ENCODE assay signal across 8 cellular contexts in genomic region chr10:79285315-79286185, GRCh38.
DNase-seq lines count a peak whose midpoint lies in the region; ATAC-seq and TF ChIP-seq lines count a peak whose summit lies in the region.

No MANE protein-coding gene starts in this region.

- H3K4me3 Mint-ChIP-seq in endothelial cell (ENCODE audit: unreplicated experiment): peak overlapping the region; percentile 71
- H3K4me3 Mint-ChIP-seq in stimulated activated naive CD8-positive, alpha-beta T cell treated with anti-CD3 and anti-CD28 coated beads, Interleukin-15, amount 100 ng/mL, for 72 hours: peak overlapping the region; percentile 76 to 86
- H3K4me3 Mint-ChIP-seq in osteocyte (ENCODE audit: unreplicated experiment): no peak overlapping the region

- H3K4me1 Mint-ChIP-seq in endothelial cell (ENCODE audit: unreplicated experiment) (peaks cover 28% of the 10 kb centered on the region), osteocyte (ENCODE audit: unreplicated experiment) (peaks cover 53% of the 10 kb centered on the region)
- H3K4me1 Mint-ChIP-seq in stimulated activated naive CD8-positive, alpha-beta T cell treated with anti-CD3 and anti-CD28 coated beads, Interleukin-15, amount 100 ng/mL, for 72 hours: peaks cover 59% of the 10 kb centered on the region

- intact Hi-C loops in A673 (cut with micrococcal nuclease; ENCODE audit: unreplicated experiment): no loop called here

- H2AFZ ChIP-seq in Loucy (ENCODE audit: low read length): no peak overlapping the region

- peaks cover 53% of the 10 kb centered on the region for H3K36me3 Mint-ChIP-seq in endothelial cell (ENCODE audit: low read depth, unreplicated experiment)
- H3K36me3 Mint-ChIP-seq in osteocyte (ENCODE audit: unreplicated experiment): peaks cover 33% of the 10 kb centered on the region

- H3K4me1 ChIP-seq in Loucy (ENCODE audit: insufficient read depth, low read length, poor library complexity, severe bottlenecking) (peaks cover 43% of the 10 kb centered on the region), A673 (ENCODE audit: insufficient read depth, low read length, poor library complexity, severe bottlenecking) (peaks cover 15% of the 10 kb centered on the region)

- H3K79me2 ChIP-seq in Loucy (ENCODE audit: insufficient read depth, low read length): peaks cover 6% of the 10 kb centered on the region; the same call in 1 of the 2 replicates

- H3F3A ChIP-seq in Loucy (ENCODE audit: low read depth): no peaks in the 10 kb centered on the region

- BruUV-seq in A673 (replicated peaks; lab: Mats Ljungman, UMichigan): no TSS peak

- H3K27ac Mint-ChIP-seq in endothelial cell (ENCODE audit: unreplicated experiment) (peak overlapping the region; percentile 66), osteocyte (ENCODE audit: unreplicated experiment) (no peak overlapping the region)
- peak overlapping the region; percentile 92 to 97 for H3K27ac Mint-ChIP-seq in stimulated activated naive CD8-positive, alpha-beta T cell treated with anti-CD3 and anti-CD28 coated beads, Interleukin-15, amount 100 ng/mL, for 72 hours

- no peak overlapping the region for H3K27ac ChIP-seq in A673 (ENCODE audit: low read depth, low read length, poor library complexity, severe bottlenecking)

- H3K36me3 ChIP-seq in Loucy (ENCODE audit: insufficient read depth, low read length) (peaks cover 84% of the 10 kb centered on the region; the same call in 1 of the 2 replicates), A673 (ENCODE audit: insufficient read depth, low read length, poor library complexity, severe bottlenecking) (peaks cover 3% of the 10 kb centered on the region)

- no peaks in the 10 kb centered on the region for H3K9me2 ChIP-seq in Loucy (replicated peaks; ENCODE audit: low read depth, low read length)

- TF ChIP-seq CTCF in Loucy (conservative IDR thresholded peaks at IDR 0.05; ENCODE audit: low read length): no peak
- no peak for TF ChIP-seq CTCF in endothelial cell (IDR thresholded peaks at IDR 0.05; ENCODE audit: unreplicated experiment)
- TF ChIP-seq CTCF in A673 (conservative IDR thresholded peaks at IDR 0.05; ENCODE audit: low read depth, low read length): no peak
- no peak for TF ChIP-seq CTCF in osteocyte (IDR thresholded peaks at IDR 0.05)

- no peak for TF ChIP-seq POLR2A in erythroblast (IDR thresholded peaks at IDR 0.05; ENCODE audit: low read length)

- no peaks in the 10 kb centered on the region for H3K27me3 ChIP-seq in Loucy (ENCODE audit: insufficient read depth, low read length, poor library complexity, severe bottlenecking)
- no peaks in the 10 kb centered on the region for H3K27me3 ChIP-seq in A673 (replicated peaks; ENCODE audit: insufficient read depth, low read depth, low read length, poor library complexity)

- ATAC-seq in GM18498 (IDR thresholded peaks at IDR 0.05; ENCODE audit: unreplicated experiment) (peak; percentile 55), GM21576 (IDR thresholded peaks at IDR 0.05; ENCODE audit: unreplicated experiment) (peak; percentile 65)
- ATAC-seq in stimulated activated naive CD8-positive, alpha-beta T cell treated with anti-CD3 and anti-CD28 coated beads, Interleukin-15, amount 100 ng/mL, for 72 hours: peak; percentile 84

- H3K9me3 ChIP-seq in Loucy (ENCODE audit: insufficient read depth, low read depth, low read length) (no peaks in the 10 kb centered on the region), A673 (ENCODE audit: low read depth, low read length, poor library complexity, severe bottlenecking) (no peaks in the 10 kb centered on the region)

- DNase-seq in endothelial cell (ENCODE audit: low spot score) (no peak), erythroblast (lab: John Stamatoyannopoulos, UW) (no peak), A673 (ENCODE audit: low spot score) (no peak), osteocyte (ENCODE audit: extremely low spot score, unreplicated experiment) (no peak)
- DNase-seq in stimulated activated naive CD8-positive, alpha-beta T cell treated with anti-CD3 and anti-CD28 coated beads, Interleukin-15, amount 100 ng/mL, for 72 hours: peak; percentile 55 to 78

- CTCF ChIA-PET in A673 (lab: Charles Lee): no interaction called here

- POLR2A ChIA-PET in A673 (lab: Charles Lee; ENCODE audit: low non-redundant PET): no interaction called here

- H3K4me2 ChIP-seq in Loucy (ENCODE audit: low read depth, low read length, poor library complexity, severe bottlenecking): peak overlapping the region; percentile 50

- H3K4me3 ChIP-seq in Loucy (ENCODE audit: low read length, poor library complexity, severe bottlenecking): peak overlapping the region; percentile 19
- H3K4me3 ChIP-seq in A673 (ENCODE audit: low read depth, low read length, poor library complexity, severe bottlenecking): no peak overlapping the region

- H3K9me3 Mint-ChIP-seq in endothelial cell (ENCODE audit: unreplicated experiment) (no peaks in the 10 kb centered on the region), osteocyte (ENCODE audit: unreplicated experiment) (no peaks in the 10 kb centered on the region)
- no peaks in the 10 kb centered on the region for H3K9me3 Mint-ChIP-seq in stimulated activated naive CD8-positive, alpha-beta T cell treated with anti-CD3 and anti-CD28 coated beads, Interleukin-15, amount 100 ng/mL, for 72 hours

- peak overlapping the region; percentile 64 for H3K9ac ChIP-seq in Loucy (ENCODE audit: low read depth, low read length, poor library complexity, severe bottlenecking)

- H4K20me1 ChIP-seq in Loucy (ENCODE audit: insufficient read depth, low read length, poor library complexity, severe bottlenecking): no peaks in the 10 kb centered on the region

- peaks cover 13% of the 10 kb centered on the region for H3K27me3 Mint-ChIP-seq in endothelial cell (ENCODE audit: unreplicated experiment)
- H3K27me3 Mint-ChIP-seq in stimulated activated naive CD8-positive, alpha-beta T cell treated with anti-CD3 and anti-CD28 coated beads, Interleukin-15, amount 100 ng/mL, for 72 hours: no peaks in the 10 kb centered on the region
- no peaks in the 10 kb centered on the region for H3K27me3 Mint-ChIP-seq in osteocyte (ENCODE audit: unreplicated experiment)

Comparison
In these comparisons a context has a peak if more than half of its experiments do, and no peak if none do; other contexts are left out.
1. DNase-seq: peak in stimulated activated naive CD8-positive, alpha-beta T cell treated with anti-CD3 and anti-CD28 coated beads, Interleukin-15, amount 100 ng/mL, for 72 hours (2 of 2); none in endothelial cell (single experiment), erythroblast (0 of 2), A673 (single experiment) and osteocyte (single experiment).
2. Peak in every context shown above with its lines, with median percentiles within 50 percentile points of each other: ATAC-seq.